12 cellular contexts compared by ENCODE assay signal in genomic region chr10:80234331-80235235, GRCh38. TPM values are rescaled to one million over a fixed set of nuclear protein-coding genes. Genes with fewer than 3 reads are reported as not detected.
DNase-seq lines count a peak whose midpoint lies in the region; ATAC-seq lines count a peak whose summit lies in the region.
"Not testable (repeated sequence)": the region's sequence is repeated elsewhere in the genome, so short reads cannot be mapped to it uniquely, and the experiment has no call there.
"Had no signal": no experiment of that assay in that cellular context is flagged by ENCODE, and none has a peak within 500 bp of the region (broad histone marks: within the 10 kb centered on the region; RNA-seq: fewer than 3 reads in every experiment).

No MANE protein-coding gene starts in this region.

- H3K36me3 Mint-ChIP-seq in natural killer cell treated with Interleukin-12 subunit alpha and Interleukin-12 subunit beta and Interleukin-15 and Interleukin-18, amount 100 ng/mL, for 72 hours: not testable (repeated sequence)

- peak; percentile 15 for DNase-seq in RPMI8226
- not testable (repeated sequence) for DNase-seq in natural killer cell treated with Interleukin-12 subunit alpha and Interleukin-12 subunit beta and Interleukin-15 and Interleukin-18, amount 100 ng/mL, for 72 hours (ENCODE audit: low spot score)

- not testable (repeated sequence) for H3K4me3 Mint-ChIP-seq in natural killer cell treated with Interleukin-12 subunit alpha and Interleukin-12 subunit beta and Interleukin-15 and Interleukin-18, amount 100 ng/mL, for 72 hours

- not testable (repeated sequence) for H3K27ac Mint-ChIP-seq in natural killer cell treated with Interleukin-12 subunit alpha and Interleukin-12 subunit beta and Interleukin-15 and Interleukin-18, amount 100 ng/mL, for 72 hours

- H3K9me3 Mint-ChIP-seq in natural killer cell treated with Interleukin-12 subunit alpha and Interleukin-12 subunit beta and Interleukin-15 and Interleukin-18, amount 100 ng/mL, for 72 hours: not testable (repeated sequence)

- peak; percentile 100 for ATAC-seq in GM18511 (IDR thresholded peaks at IDR 0.05; ENCODE audit: unreplicated experiment)
- peak; percentile 100 for ATAC-seq in GM19328 (IDR thresholded peaks at IDR 0.05; ENCODE audit: unreplicated experiment)
- ATAC-seq in GM21526 (IDR thresholded peaks at IDR 0.05; ENCODE audit: low FRiP score, unreplicated experiment): peak; percentile 100
- peak; percentile 100 for ATAC-seq in HG02798 (IDR thresholded peaks at IDR 0.05; ENCODE audit: poor library complexity, unreplicated experiment)
- ATAC-seq in HG03097 (IDR thresholded peaks at IDR 0.05; ENCODE audit: low FRiP score, unreplicated experiment): peak; percentile 100
- ATAC-seq in HG03520 (IDR thresholded peaks at IDR 0.05; ENCODE audit: unreplicated experiment): peak; percentile 100
- peak; percentile 34 to 68 for ATAC-seq in natural killer cell treated with Interleukin-12 subunit alpha and Interleukin-12 subunit beta and Interleukin-15 and Interleukin-18, amount 100 ng/mL, for 72 hours

- H3K4me1 Mint-ChIP-seq in natural killer cell treated with Interleukin-12 subunit alpha and Interleukin-12 subunit beta and Interleukin-15 and Interleukin-18, amount 100 ng/mL, for 72 hours (ENCODE audit: low read depth in 2 of 2): not testable (repeated sequence)

- H3K27me3 Mint-ChIP-seq in natural killer cell treated with Interleukin-12 subunit alpha and Interleukin-12 subunit beta and Interleukin-15 and Interleukin-18, amount 100 ng/mL, for 72 hours: not testable (repeated sequence)

RNA-seq across cellular contexts. Expression of gene ANXA11, which starts 29.2 kb away (rescaled TPM):
- 100 to 1,000 TPM; 134 to 166 TPM for total RNA-seq in natural killer cell treated with Interleukin-12 subunit alpha and Interleukin-12 subunit beta and Interleukin-15 and Interleukin-18, amount 100 ng/mL, for 72 hours

RNA-seq across cellular contexts. Expression of gene MAT1A, which starts 54.9 kb away (rescaled TPM):
- total RNA-seq in natural killer cell treated with Interleukin-12 subunit alpha and Interleukin-12 subunit beta and Interleukin-15 and Interleukin-18, amount 100 ng/mL, for 72 hours: not detected
- total RNA-seq: activated CD4-positive, alpha-beta T cell treated with anti-CD3 and anti-CD28 coated beads, Interleukin-2, amount 10 ng/mL, durations not matched to agents 24 days and 14 days; CD4-positive, alpha-beta memory T cell; glomerular endothelial cell; thoracic aorta had no signal
